1 cellular context compared by ENCODE assay signal in the genomic region with DNA sequence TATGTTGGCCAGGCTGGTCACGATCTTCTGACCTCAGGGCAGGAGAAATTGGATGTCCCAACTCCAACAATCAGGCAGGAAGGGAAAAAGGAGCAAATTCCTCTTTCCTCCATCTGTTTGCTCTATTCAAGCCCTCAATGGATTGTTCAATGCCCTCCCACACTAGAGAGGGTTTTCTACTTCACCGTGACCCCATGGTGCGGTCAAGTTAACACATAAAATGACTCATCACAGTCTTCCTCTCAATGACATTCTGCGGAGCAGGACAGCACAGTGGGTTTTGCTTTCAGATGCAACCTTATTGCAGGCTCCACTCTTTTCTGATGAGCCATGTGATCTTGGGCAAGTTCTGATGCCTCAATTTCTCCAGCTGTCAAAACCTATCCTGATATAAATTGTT.
TF ChIP-seq lines count a peak whose summit lies in the region.

No MANE protein-coding gene starts in this region.

TF ChIP-seq in SK-N-SH treated with all-trans-retinoic acid at 6 μM for 48 hours, 23 proteins besides CTCF, POLR2A, EP300 and RAD21 (continued from another document):
- no peak for TF ChIP-seq GLIS3 (CRISPR knock-in tag; IDR thresholded peaks at IDR 0.05)
